Comparison of ENCODE assay signal across 25 cellular contexts in the genomic region with DNA sequence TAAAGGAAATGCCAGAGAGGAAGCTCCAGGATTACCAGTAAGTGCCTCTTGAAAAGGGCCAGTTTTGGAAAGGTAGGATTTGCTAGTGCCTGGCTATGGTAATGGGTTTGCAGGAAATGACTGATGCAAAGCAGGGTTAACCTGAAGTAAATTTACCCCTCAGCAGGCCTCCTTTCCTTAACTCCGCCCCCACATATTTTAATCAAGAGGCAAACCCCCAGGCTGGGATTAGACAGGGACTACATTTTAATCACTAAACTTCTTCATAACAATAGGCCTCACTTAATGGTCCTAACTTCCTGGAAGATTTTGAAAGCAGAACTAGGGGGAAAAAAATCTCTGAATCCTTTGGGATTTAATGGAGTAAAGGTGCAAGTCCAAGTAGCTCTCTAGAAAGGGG.
"Had no signal": no experiment of that assay in that cellular context is flagged by ENCODE, and none has a peak within 500 bp of the region (broad histone marks: within the 10 kb centered on the region; RNA-seq: fewer than 3 reads in every experiment).

No MANE protein-coding gene starts in this region.

- H3K4me1 ChIP-seq: lower lobe of right lung, pancreas, stomach, transverse colon had no signal

- H3K4me1 Mint-ChIP-seq: immature natural killer cell had no signal

- H3K4me3 ChIP-seq: esophagus squamous epithelium, gastroesophageal sphincter, left ventricle myocardium inferior, lower lobe of right lung, neural progenitor cell, pancreas, stomach, thoracic aorta, transverse colon had no signal

- H3K36me3 ChIP-seq: esophagus squamous epithelium, gastroesophageal sphincter, left ventricle myocardium inferior, lower lobe of right lung, neural progenitor cell, pancreas, stomach, thoracic aorta, transverse colon had no signal

- DNase-seq: effector memory CD4-positive, alpha-beta T cell; esophagus squamous epithelium; foreskin fibroblast; glutamatergic neuron; immature natural killer cell; kidney; left cardiac atrium; left ventricle myocardium inferior; lower lobe of right lung; midbrain; nucleus accumbens; pancreas; right cardiac atrium; small intestine; stimulated activated CD4-positive, alpha-beta T cell treated with anti-CD3 and anti-CD28 coated beads, Interleukin-12 subunit alpha, Interleukin-12 subunit beta, amount 100 ng/mL, for 4 hours; stimulated activated naive CD4-positive, alpha-beta T cell; stomach; substantia nigra; transverse colon had no signal

- H3K4me3 Mint-ChIP-seq: immature natural killer cell; memory B cell; natural killer cell treated with Interleukin-12 subunit alpha and Interleukin-12 subunit beta and Interleukin-15 and Interleukin-18, amount 100 ng/mL, for 72 hours; neural progenitor cell had no signal

- ATAC-seq: gastroesophageal sphincter; left cardiac atrium; lower lobe of right lung; natural killer cell treated with Interleukin-12 subunit alpha and Interleukin-12 subunit beta and Interleukin-15 and Interleukin-18, amount 100 ng/mL, for 72 hours; pancreas; right cardiac atrium had no signal

- H3K27ac Mint-ChIP-seq: immature natural killer cell; memory B cell; natural killer cell treated with Interleukin-12 subunit alpha and Interleukin-12 subunit beta and Interleukin-15 and Interleukin-18, amount 100 ng/mL, for 72 hours; neural progenitor cell; progenitor cell of endocrine pancreas had no signal

- FAIRE-seq: kidney, pancreas, small intestine had no signal

- H3K27me3 ChIP-seq: esophagus squamous epithelium, gastroesophageal sphincter, neural progenitor cell, pancreas, stomach, transverse colon had no signal

- H3K9me3 ChIP-seq: esophagus squamous epithelium, gastroesophageal sphincter, left ventricle myocardium inferior, lower lobe of right lung, pancreas, stomach, thoracic aorta, transverse colon had no signal

- H3K4me2 ChIP-seq: neural progenitor cell had no signal

- H3K9me3 Mint-ChIP-seq: memory B cell; natural killer cell treated with Interleukin-12 subunit alpha and Interleukin-12 subunit beta and Interleukin-15 and Interleukin-18, amount 100 ng/mL, for 72 hours had no signal

- H3K27ac ChIP-seq: esophagus squamous epithelium, gastroesophageal sphincter, left ventricle myocardium inferior, lower lobe of right lung, neural progenitor cell, pancreas, stomach, thoracic aorta, transverse colon had no signal

- H3K36me3 Mint-ChIP-seq: memory B cell; natural killer cell treated with Interleukin-12 subunit alpha and Interleukin-12 subunit beta and Interleukin-15 and Interleukin-18, amount 100 ng/mL, for 72 hours had no signal

- H2AFZ ChIP-seq: neural progenitor cell had no signal

- H3K9ac ChIP-seq: neural progenitor cell had no signal
